Comparison of ENCODE assay signal across 1 cellular context in the genomic region with DNA sequence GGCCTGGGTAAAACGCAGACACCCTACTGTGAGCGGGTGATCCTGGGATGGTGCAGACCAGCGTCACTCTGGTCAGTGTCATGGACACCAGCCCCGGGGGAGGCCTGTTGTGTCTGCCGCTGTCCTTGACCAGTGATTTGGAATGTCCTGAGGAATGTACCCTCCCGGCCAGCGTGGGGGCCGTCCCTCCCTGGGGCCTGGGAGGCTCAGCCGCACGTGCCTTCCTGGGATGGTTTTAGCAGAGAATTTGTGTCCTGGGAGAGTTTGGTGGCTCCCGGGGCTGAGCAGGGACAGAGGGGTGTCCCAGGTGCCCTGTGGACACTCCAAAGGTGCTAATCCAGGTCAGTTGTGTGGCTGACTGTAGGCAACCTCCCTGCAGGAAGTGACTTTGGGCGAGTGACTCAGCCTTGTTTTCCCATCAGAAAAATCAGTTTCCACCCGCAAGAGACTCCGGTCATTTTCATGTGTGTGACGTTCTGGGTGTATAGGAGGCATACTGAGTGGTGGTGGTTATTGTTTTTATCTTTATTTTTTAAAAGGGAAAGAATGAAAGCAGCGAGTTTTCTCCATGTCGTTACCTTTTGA.
TF ChIP-seq lines count a peak whose summit lies in the region.

No MANE protein-coding gene starts in this region.

TF ChIP-seq in HepG2, 621 proteins besides CTCF, POLR2A, EP300 and RAD21 (continued from another document and continues in another):
- TF ChIP-seq, protein P1, sequence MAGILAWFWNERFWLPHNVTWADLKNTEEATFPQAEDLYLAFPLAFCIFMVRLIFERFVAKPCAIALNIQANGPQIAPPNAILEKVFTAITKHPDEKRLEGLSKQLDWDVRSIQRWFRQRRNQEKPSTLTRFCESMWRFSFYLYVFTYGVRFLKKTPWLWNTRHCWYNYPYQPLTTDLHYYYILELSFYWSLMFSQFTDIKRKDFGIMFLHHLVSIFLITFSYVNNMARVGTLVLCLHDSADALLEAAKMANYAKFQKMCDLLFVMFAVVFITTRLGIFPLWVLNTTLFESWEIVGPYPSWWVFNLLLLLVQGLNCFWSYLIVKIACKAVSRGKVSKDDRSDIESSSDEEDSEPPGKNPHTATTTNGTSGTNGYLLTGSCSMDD (CRISPR knock-in tag; IDR thresholded peaks at IDR 0.05), result 0 out of 2 replicates have a peak, but pooled peaks have one; percentile 55
- TF ChIP-seq NPAS2 (CRISPR knock-in tag; IDR thresholded peaks at IDR 0.05; ENCODE audit: borderline replicate concordance) (no peak), MYC (CRISPR knock-in tag; IDR thresholded peaks at IDR 0.05; ENCODE audit: borderline replicate concordance) (peak; percentile 46; the same call in 1 of the 2 replicates), SKI (IDR thresholded peaks at IDR 0.05; ENCODE audit: partially characterized antibody) (peak; percentile 78), ZNF776 (CRISPR knock-in tag; IDR thresholded peaks at IDR 0.05) (no peak), RXRB (CRISPR knock-in tag; IDR thresholded peaks at IDR 0.05; ENCODE audit: borderline replicate concordance) (peak; percentile 64; the same call in 1 of the 2 replicates), ZNF746 (CRISPR knock-in tag; IDR thresholded peaks at IDR 0.05) (0 out of 2 replicates have a peak, but pooled peaks have one; percentile 17), ZNF207 (IDR thresholded peaks at IDR 0.05; ENCODE audit: borderline replicate concordance) (no peak), ZNF331 (CRISPR knock-in tag; IDR thresholded peaks at IDR 0.05) (0 out of 2 replicates have a peak, but pooled peaks have one; percentile 30), FOXP1 (IDR thresholded peaks at IDR 0.05) (no peak), FOXP1 (CRISPR knock-in tag; IDR thresholded peaks at IDR 0.05) (peak; percentile 66), MEF2D (CRISPR knock-in tag; IDR thresholded peaks at IDR 0.05) (0 out of 2 replicates have a peak, but pooled peaks have one; percentile 53), SP5 (CRISPR knock-in tag; IDR thresholded peaks at IDR 0.05; ENCODE audit: borderline replicate concordance, low read depth) (peak; percentile 73), BCL6 (CRISPR knock-in tag; IDR thresholded peaks at IDR 0.05) (peak; percentile 51), PPARG (CRISPR knock-in tag; conservative IDR thresholded peaks at IDR 0.05) (0 out of 2 replicates have a peak, but pooled peaks have one; percentile 12), RARA (CRISPR knock-in tag; IDR thresholded peaks at IDR 0.05) (peak; percentile 77), GATAD2A (CRISPR knock-in tag; IDR thresholded peaks at IDR 0.05) (no peak), ETV6 (CRISPR knock-in tag; conservative IDR thresholded peaks at IDR 0.05) (peak; percentile 39; the same call in 1 of the 2 replicates), RBFOX2 (IDR thresholded peaks at IDR 0.05; ENCODE audit: low read depth, low read length) (peak; percentile 9; the same call in 1 of the 2 replicates), HIVEP1 (CRISPR knock-in tag; IDR thresholded peaks at IDR 0.05) (peak; percentile 34; the same call in 1 of the 2 replicates), GABPA (IDR thresholded peaks at IDR 0.05; ENCODE audit: low read depth, low read length) (no peak), GABPA (CRISPR knock-in tag; IDR thresholded peaks at IDR 0.05; ENCODE audit: low read depth) (peak; percentile 44; the same call in 1 of the 2 replicates), SAP130 (CRISPR knock-in tag; IDR thresholded peaks at IDR 0.05; ENCODE audit: low read depth) (peak; percentile 57; the same call in 1 of the 2 replicates), HDAC2 (CRISPR knock-in tag; IDR thresholded peaks at IDR 0.05) (peak; percentile 37), TEAD3 (CRISPR knock-in tag; optimal IDR thresholded peaks at IDR 0.05; ENCODE audit: borderline replicate concordance) (peak; percentile 98), ZNF232 (CRISPR knock-in tag; IDR thresholded peaks at IDR 0.05; ENCODE audit: borderline replicate concordance) (0 out of 2 replicates have a peak, but pooled peaks have one; percentile 19), CENPT (CRISPR knock-in tag; IDR thresholded peaks at IDR 0.05; ENCODE audit: low read depth) (no peak)
- TF ChIP-seq, protein P2, sequence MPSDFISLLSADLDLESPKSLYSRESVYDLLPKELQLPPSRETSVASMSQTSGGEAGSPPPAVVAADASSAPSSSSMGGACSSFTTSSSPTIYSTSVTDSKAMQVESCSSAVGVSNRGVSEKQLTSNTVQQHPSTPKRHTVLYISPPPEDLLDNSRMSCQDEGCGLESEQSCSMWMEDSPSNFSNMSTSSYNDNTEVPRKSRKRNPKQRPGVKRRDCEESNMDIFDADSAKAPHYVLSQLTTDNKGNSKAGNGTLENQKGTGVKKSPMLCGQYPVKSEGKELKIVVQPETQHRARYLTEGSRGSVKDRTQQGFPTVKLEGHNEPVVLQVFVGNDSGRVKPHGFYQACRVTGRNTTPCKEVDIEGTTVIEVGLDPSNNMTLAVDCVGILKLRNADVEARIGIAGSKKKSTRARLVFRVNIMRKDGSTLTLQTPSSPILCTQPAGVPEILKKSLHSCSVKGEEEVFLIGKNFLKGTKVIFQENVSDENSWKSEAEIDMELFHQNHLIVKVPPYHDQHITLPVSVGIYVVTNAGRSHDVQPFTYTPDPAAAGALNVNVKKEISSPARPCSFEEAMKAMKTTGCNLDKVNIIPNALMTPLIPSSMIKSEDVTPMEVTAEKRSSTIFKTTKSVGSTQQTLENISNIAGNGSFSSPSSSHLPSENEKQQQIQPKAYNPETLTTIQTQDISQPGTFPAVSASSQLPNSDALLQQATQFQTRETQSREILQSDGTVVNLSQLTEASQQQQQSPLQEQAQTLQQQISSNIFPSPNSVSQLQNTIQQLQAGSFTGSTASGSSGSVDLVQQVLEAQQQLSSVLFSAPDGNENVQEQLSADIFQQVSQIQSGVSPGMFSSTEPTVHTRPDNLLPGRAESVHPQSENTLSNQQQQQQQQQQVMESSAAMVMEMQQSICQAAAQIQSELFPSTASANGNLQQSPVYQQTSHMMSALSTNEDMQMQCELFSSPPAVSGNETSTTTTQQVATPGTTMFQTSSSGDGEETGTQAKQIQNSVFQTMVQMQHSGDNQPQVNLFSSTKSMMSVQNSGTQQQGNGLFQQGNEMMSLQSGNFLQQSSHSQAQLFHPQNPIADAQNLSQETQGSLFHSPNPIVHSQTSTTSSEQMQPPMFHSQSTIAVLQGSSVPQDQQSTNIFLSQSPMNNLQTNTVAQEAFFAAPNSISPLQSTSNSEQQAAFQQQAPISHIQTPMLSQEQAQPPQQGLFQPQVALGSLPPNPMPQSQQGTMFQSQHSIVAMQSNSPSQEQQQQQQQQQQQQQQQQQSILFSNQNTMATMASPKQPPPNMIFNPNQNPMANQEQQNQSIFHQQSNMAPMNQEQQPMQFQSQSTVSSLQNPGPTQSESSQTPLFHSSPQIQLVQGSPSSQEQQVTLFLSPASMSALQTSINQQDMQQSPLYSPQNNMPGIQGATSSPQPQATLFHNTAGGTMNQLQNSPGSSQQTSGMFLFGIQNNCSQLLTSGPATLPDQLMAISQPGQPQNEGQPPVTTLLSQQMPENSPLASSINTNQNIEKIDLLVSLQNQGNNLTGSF (CRISPR knock-in tag; IDR thresholded peaks at IDR 0.05), result no peak
- TF ChIP-seq, protein P3, sequence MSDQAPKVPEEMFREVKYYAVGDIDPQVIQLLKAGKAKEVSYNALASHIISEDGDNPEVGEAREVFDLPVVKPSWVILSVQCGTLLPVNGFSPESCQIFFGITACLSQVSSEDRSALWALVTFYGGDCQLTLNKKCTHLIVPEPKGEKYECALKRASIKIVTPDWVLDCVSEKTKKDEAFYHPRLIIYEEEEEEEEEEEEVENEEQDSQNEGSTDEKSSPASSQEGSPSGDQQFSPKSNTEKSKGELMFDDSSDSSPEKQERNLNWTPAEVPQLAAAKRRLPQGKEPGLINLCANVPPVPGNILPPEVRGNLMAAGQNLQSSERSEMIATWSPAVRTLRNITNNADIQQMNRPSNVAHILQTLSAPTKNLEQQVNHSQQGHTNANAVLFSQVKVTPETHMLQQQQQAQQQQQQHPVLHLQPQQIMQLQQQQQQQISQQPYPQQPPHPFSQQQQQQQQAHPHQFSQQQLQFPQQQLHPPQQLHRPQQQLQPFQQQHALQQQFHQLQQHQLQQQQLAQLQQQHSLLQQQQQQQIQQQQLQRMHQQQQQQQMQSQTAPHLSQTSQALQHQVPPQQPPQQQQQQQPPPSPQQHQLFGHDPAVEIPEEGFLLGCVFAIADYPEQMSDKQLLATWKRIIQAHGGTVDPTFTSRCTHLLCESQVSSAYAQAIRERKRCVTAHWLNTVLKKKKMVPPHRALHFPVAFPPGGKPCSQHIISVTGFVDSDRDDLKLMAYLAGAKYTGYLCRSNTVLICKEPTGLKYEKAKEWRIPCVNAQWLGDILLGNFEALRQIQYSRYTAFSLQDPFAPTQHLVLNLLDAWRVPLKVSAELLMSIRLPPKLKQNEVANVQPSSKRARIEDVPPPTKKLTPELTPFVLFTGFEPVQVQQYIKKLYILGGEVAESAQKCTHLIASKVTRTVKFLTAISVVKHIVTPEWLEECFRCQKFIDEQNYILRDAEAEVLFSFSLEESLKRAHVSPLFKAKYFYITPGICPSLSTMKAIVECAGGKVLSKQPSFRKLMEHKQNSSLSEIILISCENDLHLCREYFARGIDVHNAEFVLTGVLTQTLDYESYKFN (CRISPR knock-in tag; conservative IDR thresholded peaks at IDR 0.05), result peak; percentile 56
- TF ChIP-seq, protein P4, sequence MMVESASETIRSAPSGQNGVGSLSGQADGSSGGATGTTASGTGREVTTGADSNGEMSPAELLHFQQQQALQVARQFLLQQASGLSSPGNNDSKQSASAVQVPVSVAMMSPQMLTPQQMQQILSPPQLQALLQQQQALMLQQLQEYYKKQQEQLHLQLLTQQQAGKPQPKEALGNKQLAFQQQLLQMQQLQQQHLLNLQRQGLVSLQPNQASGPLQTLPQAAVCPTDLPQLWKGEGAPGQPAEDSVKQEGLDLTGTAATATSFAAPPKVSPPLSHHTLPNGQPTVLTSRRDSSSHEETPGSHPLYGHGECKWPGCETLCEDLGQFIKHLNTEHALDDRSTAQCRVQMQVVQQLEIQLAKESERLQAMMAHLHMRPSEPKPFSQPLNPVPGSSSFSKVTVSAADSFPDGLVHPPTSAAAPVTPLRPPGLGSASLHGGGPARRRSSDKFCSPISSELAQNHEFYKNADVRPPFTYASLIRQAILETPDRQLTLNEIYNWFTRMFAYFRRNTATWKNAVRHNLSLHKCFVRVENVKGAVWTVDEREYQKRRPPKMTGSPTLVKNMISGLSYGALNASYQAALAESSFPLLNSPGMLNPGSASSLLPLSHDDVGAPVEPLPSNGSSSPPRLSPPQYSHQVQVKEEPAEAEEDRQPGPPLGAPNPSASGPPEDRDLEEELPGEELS (CRISPR knock-in tag; IDR thresholded peaks at IDR 0.05), result peak; percentile 69
- TF ChIP-seq, protein P5, sequence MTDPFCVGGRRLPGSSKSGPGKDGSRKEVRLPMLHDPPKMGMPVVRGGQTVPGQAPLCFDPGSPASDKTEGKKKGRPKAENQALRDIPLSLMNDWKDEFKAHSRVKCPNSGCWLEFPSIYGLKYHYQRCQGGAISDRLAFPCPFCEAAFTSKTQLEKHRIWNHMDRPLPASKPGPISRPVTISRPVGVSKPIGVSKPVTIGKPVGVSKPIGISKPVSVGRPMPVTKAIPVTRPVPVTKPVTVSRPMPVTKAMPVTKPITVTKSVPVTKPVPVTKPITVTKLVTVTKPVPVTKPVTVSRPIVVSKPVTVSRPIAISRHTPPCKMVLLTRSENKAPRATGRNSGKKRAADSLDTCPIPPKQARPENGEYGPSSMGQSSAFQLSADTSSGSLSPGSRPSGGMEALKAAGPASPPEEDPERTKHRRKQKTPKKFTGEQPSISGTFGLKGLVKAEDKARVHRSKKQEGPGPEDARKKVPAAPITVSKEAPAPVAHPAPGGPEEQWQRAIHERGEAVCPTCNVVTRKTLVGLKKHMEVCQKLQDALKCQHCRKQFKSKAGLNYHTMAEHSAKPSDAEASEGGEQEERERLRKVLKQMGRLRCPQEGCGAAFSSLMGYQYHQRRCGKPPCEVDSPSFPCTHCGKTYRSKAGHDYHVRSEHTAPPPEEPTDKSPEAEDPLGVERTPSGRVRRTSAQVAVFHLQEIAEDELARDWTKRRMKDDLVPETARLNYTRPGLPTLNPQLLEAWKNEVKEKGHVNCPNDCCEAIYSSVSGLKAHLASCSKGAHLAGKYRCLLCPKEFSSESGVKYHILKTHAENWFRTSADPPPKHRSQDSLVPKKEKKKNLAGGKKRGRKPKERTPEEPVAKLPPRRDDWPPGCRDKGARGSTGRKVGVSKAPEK (CRISPR knock-in tag; IDR thresholded peaks at IDR 0.05; ENCODE audit: borderline replicate concordance), result no peak
- TF ChIP-seq, protein P6, sequence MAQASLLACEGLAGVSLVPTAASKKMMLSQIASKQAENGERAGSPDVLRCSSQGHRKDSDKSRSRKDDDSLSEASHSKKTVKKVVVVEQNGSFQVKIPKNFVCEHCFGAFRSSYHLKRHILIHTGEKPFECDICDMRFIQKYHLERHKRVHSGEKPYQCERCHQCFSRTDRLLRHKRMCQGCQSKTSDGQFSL (CRISPR knock-in tag; IDR thresholded peaks at IDR 0.05), result peak; percentile 69; the same call in 1 of the 2 replicates
- TF ChIP-seq, protein P7, sequence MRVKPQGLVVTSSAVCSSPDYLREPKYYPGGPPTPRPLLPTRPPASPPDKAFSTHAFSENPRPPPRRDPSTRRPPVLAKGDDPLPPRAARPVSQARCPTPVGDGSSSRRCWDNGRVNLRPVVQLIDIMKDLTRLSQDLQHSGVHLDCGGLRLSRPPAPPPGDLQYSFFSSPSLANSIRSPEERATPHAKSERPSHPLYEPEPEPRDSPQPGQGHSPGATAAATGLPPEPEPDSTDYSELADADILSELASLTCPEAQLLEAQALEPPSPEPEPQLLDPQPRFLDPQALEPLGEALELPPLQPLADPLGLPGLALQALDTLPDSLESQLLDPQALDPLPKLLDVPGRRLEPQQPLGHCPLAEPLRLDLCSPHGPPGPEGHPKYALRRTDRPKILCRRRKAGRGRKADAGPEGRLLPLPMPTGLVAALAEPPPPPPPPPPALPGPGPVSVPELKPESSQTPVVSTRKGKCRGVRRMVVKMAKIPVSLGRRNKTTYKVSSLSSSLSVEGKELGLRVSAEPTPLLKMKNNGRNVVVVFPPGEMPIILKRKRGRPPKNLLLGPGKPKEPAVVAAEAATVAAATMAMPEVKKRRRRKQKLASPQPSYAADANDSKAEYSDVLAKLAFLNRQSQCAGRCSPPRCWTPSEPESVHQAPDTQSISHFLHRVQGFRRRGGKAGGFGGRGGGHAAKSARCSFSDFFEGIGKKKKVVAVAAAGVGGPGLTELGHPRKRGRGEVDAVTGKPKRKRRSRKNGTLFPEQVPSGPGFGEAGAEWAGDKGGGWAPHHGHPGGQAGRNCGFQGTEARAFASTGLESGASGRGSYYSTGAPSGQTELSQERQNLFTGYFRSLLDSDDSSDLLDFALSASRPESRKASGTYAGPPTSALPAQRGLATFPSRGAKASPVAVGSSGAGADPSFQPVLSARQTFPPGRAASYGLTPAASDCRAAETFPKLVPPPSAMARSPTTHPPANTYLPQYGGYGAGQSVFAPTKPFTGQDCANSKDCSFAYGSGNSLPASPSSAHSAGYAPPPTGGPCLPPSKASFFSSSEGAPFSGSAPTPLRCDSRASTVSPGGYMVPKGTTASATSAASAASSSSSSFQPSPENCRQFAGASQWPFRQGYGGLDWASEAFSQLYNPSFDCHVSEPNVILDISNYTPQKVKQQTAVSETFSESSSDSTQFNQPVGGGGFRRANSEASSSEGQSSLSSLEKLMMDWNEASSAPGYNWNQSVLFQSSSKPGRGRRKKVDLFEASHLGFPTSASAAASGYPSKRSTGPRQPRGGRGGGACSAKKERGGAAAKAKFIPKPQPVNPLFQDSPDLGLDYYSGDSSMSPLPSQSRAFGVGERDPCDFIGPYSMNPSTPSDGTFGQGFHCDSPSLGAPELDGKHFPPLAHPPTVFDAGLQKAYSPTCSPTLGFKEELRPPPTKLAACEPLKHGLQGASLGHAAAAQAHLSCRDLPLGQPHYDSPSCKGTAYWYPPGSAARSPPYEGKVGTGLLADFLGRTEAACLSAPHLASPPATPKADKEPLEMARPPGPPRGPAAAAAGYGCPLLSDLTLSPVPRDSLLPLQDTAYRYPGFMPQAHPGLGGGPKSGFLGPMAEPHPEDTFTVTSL (CRISPR knock-in tag; IDR thresholded peaks at IDR 0.05; ENCODE audit: borderline replicate concordance), result 0 out of 2 replicates have a peak, but pooled peaks have one; percentile 19
